ENCODE assay signal across 14 cellular contexts in genomic region chr14:74932401-74932901, GRCh38. TPM values are rescaled to one million over a fixed set of nuclear protein-coding genes. Genes with fewer than 3 reads are reported as not detected.
A peak's percentile ranks its signal among the peaks of the same experiment; 100 is the strongest.
DNase-seq lines count a peak whose midpoint lies in the region; ATAC-seq and TF ChIP-seq lines count a peak whose summit lies in the region.
"Had no signal": no experiment of that assay in that cellular context is flagged by ENCODE, and none has a peak within 500 bp of the region (broad histone marks: within the 10 kb centered on the region; RNA-seq: fewer than 3 reads in every experiment).

No MANE protein-coding gene starts in this region.

- H3K27ac Mint-ChIP-seq in CD8-positive, alpha-beta T cell = no peak overlapping the region
- H3K27ac Mint-ChIP-seq: activated naive CD8-positive, alpha-beta T cell treated with anti-CD3 and anti-CD28 coated beads, Interleukin-2, amount 10 ng/mL, durations not matched to agents 7 days and 5 days had no signal

- H3K36me3 ChIP-seq in Panc1 (ENCODE audit: control insufficient read depth, insufficient read depth, low read length) = no peaks in the 10 kb centered on the region
- H3K36me3 ChIP-seq in CD8-positive, alpha-beta T cell (ENCODE audit: insufficient read depth, low read length) = no peaks in the 10 kb centered on the region
- H3K36me3 ChIP-seq: neutrophil had no signal

- H3K4me1 ChIP-seq in Panc1 (ENCODE audit: control insufficient read depth, insufficient read depth, low read length) = no peaks in the 10 kb centered on the region; the same call in 1 of the 2 replicates
- no peaks in the 10 kb centered on the region for H3K4me1 ChIP-seq in CD8-positive, alpha-beta T cell (ENCODE audit: insufficient read depth, low read length)

- in situ Hi-C loops in Panc1 (cut with HindIII; ENCODE audit: low pct_unique_long_range_greater_than_20kb, low sequenced_read_pairs) = no loop called here

- peak; percentile 48; the same call in 1 of the 2 replicates for ATAC-seq in Panc1
- no peak for ATAC-seq in CD8-positive, alpha-beta T cell

- BruUV-seq in Panc1 (replicated peaks; lab: Mats Ljungman, UMichigan) = no TSS peak

- CTCF ChIA-PET in Panc1 (lab: Charles Lee) = interaction anchor here (0.7 kb wide), 1 partner anchor 12 kb away, joined by 3 read pairs; no protein-coding TSS in a partner anchor
- CTCF ChIA-PET in CD8-positive, alpha-beta T cell (lab: Charles Lee) = interaction anchor here (1.4 kb wide), 1 partner anchor 72 kb away, joined by 4 read pairs; no protein-coding TSS in a partner anchor

- no peaks in the 10 kb centered on the region for H3K27me3 ChIP-seq in Panc1 (ENCODE audit: control insufficient read depth, insufficient read depth, low read length)
- no peaks in the 10 kb centered on the region for H3K27me3 ChIP-seq in CD8-positive, alpha-beta T cell (ENCODE audit: insufficient read depth, low read length)

- no peak overlapping the region for H3K27ac ChIP-seq in Panc1 (ENCODE audit: low read length)
- no peak overlapping the region for H3K27ac ChIP-seq in CD8-positive, alpha-beta T cell (ENCODE audit: low read depth, low read length)
- H3K27ac ChIP-seq: neutrophil had no signal

- POLR2A ChIA-PET in Panc1 (lab: Charles Lee) = no interaction called here
- POLR2A ChIA-PET in CD8-positive, alpha-beta T cell (lab: Charles Lee) = no interaction called here

- no peak overlapping the region for H3K4me3 ChIP-seq in Panc1 (ENCODE audit: low read depth in 2 of 2, low read length in 2 of 2)
- H3K4me3 ChIP-seq in fibroblast of pulmonary artery (replicated peaks; ENCODE audit: low read depth, low read length) = no peak overlapping the region
- H3K4me3 ChIP-seq in CD8-positive, alpha-beta T cell (ENCODE audit: low read depth, low read length) = no peak overlapping the region

- H3K4me3 Mint-ChIP-seq in CD8-positive, alpha-beta T cell = no peak overlapping the region
- H3K4me3 Mint-ChIP-seq: activated naive CD8-positive, alpha-beta T cell treated with anti-CD3 and anti-CD28 coated beads, Interleukin-2, amount 10 ng/mL, durations not matched to agents 7 days and 5 days had no signal

- peak; percentile 36 for DNase-seq in HT1080 (ENCODE audit: low read depth)
- DNase-seq in Panc1 (ENCODE audit: low read depth, low spot score) = no peak
- DNase-seq in fibroblast of pulmonary artery (ENCODE audit: low read depth) = peak; percentile 59
- DNase-seq in posterior vena cava (ENCODE audit: low spot score) = peak; percentile 46
- DNase-seq in CD8-positive, alpha-beta T cell = no peak
- no peak for DNase-seq in anterior cingulate cortex (lab: John Stamatoyannopoulos, UW)
- DNase-seq in NCI-H2081 treated with DMSO at 0.1 percent for 48 hours (lab: John Stamatoyannopoulos, UW) = no peak
- DNase-seq: activated CD4-positive, alpha-beta T cell treated with anti-CD3 and anti-CD28 coated beads for 4 hours; activated naive CD8-positive, alpha-beta T cell treated with anti-CD3 and anti-CD28 coated beads, Interleukin-2, amount 10 ng/mL, durations not matched to agents 7 days and 5 days; effector CD8-positive, alpha-beta T cell; NCI-H1417 treated with DMSO at 0.1 percent for 48 hours; stimulated activated CD4-positive, alpha-beta T cell treated with anti-CD3 and anti-CD28 coated beads, Interleukin-2, amount 100 ng/mL, for 48 hours; substantia nigra had no signal

- H3K27me3 Mint-ChIP-seq in CD8-positive, alpha-beta T cell (ENCODE audit: low read depth) = peaks cover 8% of the 10 kb centered on the region

- H3K4me1 Mint-ChIP-seq in CD8-positive, alpha-beta T cell (ENCODE audit: low read depth) = peaks cover 12% of the 10 kb centered on the region

- intact Hi-C loops in Panc1 (cut with micrococcal nuclease; ENCODE audit: unreplicated experiment) (no loop called here), posterior vena cava (cut with DNase I) (no loop called here)
- intact Hi-C loops in CD8-positive, alpha-beta T cell (cut with DNase I, micrococcal nuclease) = no loop called here

- no peaks in the 10 kb centered on the region for H3K36me3 Mint-ChIP-seq in CD8-positive, alpha-beta T cell
- H3K36me3 Mint-ChIP-seq: activated naive CD8-positive, alpha-beta T cell treated with anti-CD3 and anti-CD28 coated beads, Interleukin-2, amount 10 ng/mL, durations not matched to agents 7 days and 5 days had no signal

- H3K9me3 ChIP-seq in Panc1 (ENCODE audit: control insufficient read depth, insufficient read depth, low read depth, low read length) = no peaks in the 10 kb centered on the region
- no peaks in the 10 kb centered on the region for H3K9me3 ChIP-seq in CD8-positive, alpha-beta T cell (ENCODE audit: low read length)
- H3K9me3 ChIP-seq: neutrophil had no signal

- no peaks in the 10 kb centered on the region for H3K9me3 Mint-ChIP-seq in CD8-positive, alpha-beta T cell
- H3K9me3 Mint-ChIP-seq: activated naive CD8-positive, alpha-beta T cell treated with anti-CD3 and anti-CD28 coated beads, Interleukin-2, amount 10 ng/mL, durations not matched to agents 7 days and 5 days had no signal

- TF ChIP-seq CTCF in Panc1 (IDR thresholded peaks at IDR 0.05) (no peak), fibroblast of pulmonary artery (IDR thresholded peaks at IDR 0.05; ENCODE audit: low read length, missing control alignments) (no peak)
- TF ChIP-seq CTCF in CD8-positive, alpha-beta T cell (IDR thresholded peaks at IDR 0.05) = no peak

RNA-seq across cellular contexts. Expression of gene RPS6KL1, which starts 9.4 kb away (rescaled TPM):
- not detected in 2 replicates for total RNA-seq in HT1080 (2014; rRNA removed; shearing (Covaris generic))
- polyA plus RNA-seq in HT1080 (2015; cell fraction: cytosol; rRNA removed) = not detected in 2 replicates
- polyA plus RNA-seq in HT1080 (2015; cell fraction: nucleus; rRNA removed) = 0.03 and 0.20 TPM in 2 replicates
- total RNA-seq in Panc1 (2021; ENCODE audit: unreplicated experiment) (14.9 TPM), posterior vena cava (10 to 100 TPM in 1 of 2 donors, 1 to 10 TPM in 1; 9.6 to 17.0 TPM)
- polyA plus RNA-seq in Panc1 (2012; ENCODE audit: insufficient read length) = 22.4 TPM
- 10 to 100 TPM in 1 of 2 experiments, 1 to 10 TPM in 1; 8.9 to 10.8 TPM for total RNA-seq in CD8-positive, alpha-beta T cell

RNA-seq across cellular contexts. Expression of gene PGF, which starts 22.9 kb away (rescaled TPM):
- total RNA-seq in HT1080 (2014; rRNA removed; shearing (Covaris generic)) = 74.0 and 76.1 TPM in 2 replicates
- 80.5 and 89.2 TPM in 2 replicates for polyA plus RNA-seq in HT1080 (2015; cell fraction: cytosol; rRNA removed)
- polyA plus RNA-seq in HT1080 (2015; cell fraction: nucleus; rRNA removed) = 51.1 and 55.8 TPM in 2 replicates
- total RNA-seq in Panc1 (2021; ENCODE audit: unreplicated experiment) = 7.3 TPM
- 24.9 TPM for polyA plus RNA-seq in Panc1 (2012; ENCODE audit: insufficient read length)
- 10 to 100 TPM in 1 of 2 donors, 1 to 10 TPM in 1; 7.7 to 11.2 TPM for total RNA-seq in posterior vena cava
- under 1 TPM in 1 of 2 experiments, not detected in 1; 0.44 TPM for total RNA-seq in CD8-positive, alpha-beta T cell

RNA-seq across cellular contexts. Expression of gene DLST, which starts 50.7 kb away (rescaled TPM):
- 67.9 and 80.2 TPM in 2 replicates for total RNA-seq in HT1080 (2014; rRNA removed; shearing (Covaris generic))
- 97.7 and 104 TPM in 2 replicates for polyA plus RNA-seq in HT1080 (2015; cell fraction: cytosol; rRNA removed)
- polyA plus RNA-seq in HT1080 (2015; cell fraction: nucleus; rRNA removed) = 206 and 220 TPM in 2 replicates
- total RNA-seq in Panc1 (2021; ENCODE audit: unreplicated experiment) = 68.8 TPM
- 56.7 TPM for polyA plus RNA-seq in Panc1 (2012; ENCODE audit: insufficient read length)
- total RNA-seq in posterior vena cava = 10 to 100 TPM; 70.4 to 85.0 TPM
- total RNA-seq in CD8-positive, alpha-beta T cell = 100 to 1,000 TPM; 142 to 156 TPM

RNA-seq across cellular contexts. Expression of gene PROX2, which starts 56.5 kb away (rescaled TPM):
- 0.03 TPM in 1 of 2 replicates, not detected in the other for total RNA-seq in HT1080 (2014; rRNA removed; shearing (Covaris generic))
- polyA plus RNA-seq in HT1080 (2015; cell fraction: cytosol; rRNA removed) = not detected in 2 replicates
- polyA plus RNA-seq in HT1080 (2015; cell fraction: nucleus; rRNA removed) = not detected in 2 replicates
- total RNA-seq in Panc1 (2021; ENCODE audit: unreplicated experiment) (not detected), posterior vena cava (not detected)
- 0.11 TPM for polyA plus RNA-seq in Panc1 (2012; ENCODE audit: insufficient read length)
- under 1 TPM; 0.31 to 0.43 TPM for total RNA-seq in CD8-positive, alpha-beta T cell

Comparison
In these comparisons a context has a peak if more than half of its experiments do, and no peak if none do; other contexts are left out.
1. DNase-seq: peak in HT1080 (single experiment), fibroblast of pulmonary artery (single experiment) and posterior vena cava (single experiment); none in Panc1 (single experiment), CD8-positive, alpha-beta T cell (0 of 7), anterior cingulate cortex (0 of 58) and NCI-H2081 treated with DMSO at 0.1 percent for 48 hours (single experiment).